7 cellular contexts compared by ENCODE assay signal in genomic region chr10:13399752-13400151, GRCh38.
"Had no signal": no experiment of that assay in that cellular context is flagged by ENCODE, and none has a peak within 500 bp of the region (broad histone marks: within the 10 kb centered on the region; RNA-seq: fewer than 3 reads in every experiment).

No MANE protein-coding gene starts in this region.

- ATAC-seq: GM23338, HCT116, K562 had no signal

- DNase-seq: H7, HFFc6, IMR-90, KG1 had no signal
